Comparison of ENCODE assay signal across 8 cellular contexts in genomic region chr16:2751577-2752034, GRCh38. TPM values are rescaled to one million over a fixed set of nuclear protein-coding genes. Genes with fewer than 3 reads are reported as not detected.
DNase-seq lines count a peak whose midpoint lies in the region; ATAC-seq and TF ChIP-seq lines count a peak whose summit lies in the region.

No MANE protein-coding gene starts in this region.

- no peaks in the 10 kb centered on the region for H3K9me3 ChIP-seq in thymus (ENCODE audit: control insufficient read depth)

- H3K4me1 ChIP-seq in thymus (ENCODE audit: control insufficient read depth, insufficient read depth, low read length): peaks cover 22% of the 10 kb centered on the region

- 76% methylated on average over 23 of the region's 23 CpGs for WGBS in thymus

- peak; percentile 35 for ATAC-seq in GM21528 (IDR thresholded peaks at IDR 0.05; ENCODE audit: low FRiP score, unreplicated experiment)

- H3K27me3 ChIP-seq in GM06990 (replicated peaks; ENCODE audit: control insufficient read depth, insufficient read depth, low read length) (no peaks in the 10 kb centered on the region), kidney epithelial cell (ENCODE audit: control insufficient read depth, insufficient read depth, low read length) (no peaks in the 10 kb centered on the region), thymus (ENCODE audit: control insufficient read depth, insufficient read depth) (no peaks in the 10 kb centered on the region)

- H3K4me3 ChIP-seq in GM06990 (replicated peaks; ENCODE audit: low read depth, low read length): peak overlapping the region; percentile 75
- H3K4me3 ChIP-seq in kidney epithelial cell (ENCODE audit: low read depth, low read length): peak overlapping the region; percentile 55
- H3K4me3 ChIP-seq in thymus (ENCODE audit: low read length): peak overlapping the region; percentile 78

- H3K27ac ChIP-seq in angular gyrus (ENCODE audit: low read depth, low read length) (peak overlapping the region; percentile 100), thymus (ENCODE audit: low read depth) (peak overlapping the region; percentile 100)

- TF ChIP-seq CTCF in GM06990 (IDR thresholded peaks at IDR 0.05; ENCODE audit: insufficient read depth, low read length, poor library complexity, severe bottlenecking) (no peak), kidney epithelial cell (IDR thresholded peaks at IDR 0.05; ENCODE audit: insufficient read depth, low read length, poor library complexity, severe bottlenecking) (no peak)

- DNase-seq in GM06990 (ENCODE audit: extremely low read depth, insufficient read length) (no peak), NCI-H1694 (lab: John Stamatoyannopoulos, UW) (peak; percentile 60), kidney epithelial cell (ENCODE audit: low read depth) (no peak), ACHN (no peak), T-helper 9 cell (no peak)

- in situ Hi-C loops in ACHN (cut with HindIII; ENCODE audit: low pct_ligation_motif_present, low pct_unique_long_range_greater_than_20kb, low sequenced_read_pairs): no loop called here

- H3K36me3 ChIP-seq in GM06990 (ENCODE audit: control insufficient read depth, insufficient read depth, low read length) (peaks cover 3% of the 10 kb centered on the region), kidney epithelial cell (ENCODE audit: control insufficient read depth, insufficient read depth, low read length) (no peaks in the 10 kb centered on the region), thymus (ENCODE audit: control insufficient read depth, insufficient read depth) (peaks cover 18% of the 10 kb centered on the region)

RNA-seq across cellular contexts. Expression of gene SRRM2, which starts 0.8 kb away (rescaled TPM):
- 82.6 and 136 TPM in 2 replicates for total RNA-seq in kidney epithelial cell
- 690 TPM for polyA plus RNA-seq in thymus

RNA-seq across cellular contexts. Expression of gene ELOB, which starts 25.5 kb away (rescaled TPM):
- total RNA-seq in kidney epithelial cell: 557 and 714 TPM in 2 replicates
- polyA plus RNA-seq in thymus: 287 TPM

RNA-seq across cellular contexts. Expression of gene PRSS27, which starts 31.6 kb away (rescaled TPM):
- total RNA-seq in kidney epithelial cell: 2.9 and 3.1 TPM in 2 replicates
- 6.5 TPM for polyA plus RNA-seq in thymus

RNA-seq across cellular contexts. Expression of gene PRSS33, which starts 35.8 kb away (rescaled TPM):
- total RNA-seq in kidney epithelial cell: not detected in 2 replicates
- polyA plus RNA-seq in thymus: 0.37 TPM

RNA-seq across cellular contexts. Expression of gene PRSS41, which starts 46.7 kb away (rescaled TPM):
- not detected in 2 replicates for total RNA-seq in kidney epithelial cell
- polyA plus RNA-seq in thymus: not detected
